In the genomic region with DNA sequence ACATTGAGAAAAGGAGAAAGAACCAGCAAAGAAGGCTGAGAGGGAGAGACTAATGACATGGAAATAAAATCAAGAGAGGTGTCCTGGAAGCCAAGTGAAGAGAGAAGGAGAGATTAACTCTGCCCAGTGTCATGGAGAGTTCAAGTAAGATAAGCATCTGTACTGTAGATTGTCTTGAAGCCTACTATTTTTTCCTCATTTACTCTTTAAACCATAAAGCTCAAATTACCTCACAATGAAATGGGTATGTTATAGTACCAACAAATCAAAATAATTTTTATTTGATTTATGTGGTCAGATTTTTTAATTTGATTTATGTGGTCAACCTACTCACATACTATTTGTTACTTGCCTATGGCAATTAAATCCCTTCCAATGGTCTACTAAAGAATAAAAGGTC, we compare ENCODE assay signal across 30 cellular contexts. TPM values are rescaled to one million over a fixed set of nuclear protein-coding genes. Genes with fewer than 3 reads are reported as not detected.
"Had no signal": no experiment of that assay in that cellular context is flagged by ENCODE, and none has a peak within 500 bp of the region (broad histone marks: within the 10 kb centered on the region; RNA-seq: fewer than 3 reads in every experiment).

No MANE protein-coding gene starts in this region.

- H3K27ac ChIP-seq: ascending aorta, breast epithelium, cardiac muscle cell, colonic mucosa, VCaP had no signal

- DNase-seq: activated CD4-positive, alpha-beta memory T cell treated with anti-CD3 and anti-CD28 coated beads, Interleukin-2, amount 10 ng/mL, durations not matched to agents 7 days and 5 days; activated CD4-positive, alpha-beta T cell treated with anti-CD3 and anti-CD28 coated beads for 1 hour; activated CD4-positive, alpha-beta T cell treated with anti-CD3 and anti-CD28 coated beads for 4 hours; activated CD4-positive, alpha-beta T cell treated with anti-CD3 and anti-CD28 coated beads, Interleukin-2, amount 10 ng/mL, durations not matched to agents 7 days and 5 days; activated CD4-positive, alpha-beta T cell treated with anti-CD3 and anti-CD28 coated beads, Interleukin-2, amount 50 U/mL, for 4 hours; activated CD8-positive, alpha-beta memory T cell treated with anti-CD3 and anti-CD28 coated beads, Interleukin-2, amount 50 U/mL, for 48 hours; activated gamma-delta T cell; activated naive CD4-positive, alpha-beta T cell; activated naive CD4-positive, alpha-beta T cell treated with anti-CD3 and anti-CD28 coated beads, Interleukin-2, amount 10 ng/mL, durations not matched to agents 7 days and 5 days; activated naive CD8-positive, alpha-beta T cell treated with anti-CD3 and anti-CD28 coated beads, Interleukin-2, amount 10 ng/mL, durations not matched to agents 7 days and 5 days; activated T-cell treated with anti-CD3 and anti-CD28 coated beads for 4 hours; activated T-cell treated with anti-CD3 and anti-CD28 coated beads, Interleukin-2, amount 50 U/mL, for 24 hours; activated T-cell treated with anti-CD3 and anti-CD28 coated beads, Interleukin-2, amount 50 U/mL, for 72 hours; central memory CD4-positive, alpha-beta T cell; cerebellar nuclear complex; colonic mucosa; effector CD8-positive, alpha-beta T cell; foreskin fibroblast; head of caudate nucleus; T-helper 17 cell; T1000 had no signal

- ATAC-seq: activated naive CD4-positive, alpha-beta T cell treated with anti-CD3 and anti-CD28 coated beads, Interleukin-2, amount 50 U/mL, for 72 hours; activated T-cell treated with anti-CD3 and anti-CD28 coated beads, Interleukin-2, amount 50 U/mL, for 72 hours; esophagus mucosa; T-helper 17 cell; WTC11 had no signal

- FAIRE-seq: endometrium, frontal cortex had no signal

- H3K4me3 ChIP-seq: ascending aorta, breast epithelium, cardiac muscle cell, colonic mucosa had no signal

- H3K27me3 ChIP-seq: ascending aorta, breast epithelium, cardiac muscle cell, colonic mucosa had no signal

- H3K36me3 ChIP-seq: ascending aorta, breast epithelium, cardiac muscle cell, colonic mucosa had no signal

- H3K4me1 ChIP-seq: ascending aorta, breast epithelium, colonic mucosa had no signal

- H3K9me3 ChIP-seq: ascending aorta, breast epithelium, colonic mucosa had no signal

RNA-seq across cellular contexts. Expression of a gene that starts 5.2 kb away (rescaled TPM):
- total RNA-seq: activated CD4-positive, alpha-beta memory T cell treated with anti-CD3 and anti-CD28 coated beads, Interleukin-2, amount 10 ng/mL, durations not matched to agents 7 days and 5 days; activated CD4-positive, alpha-beta T cell treated with anti-CD3 and anti-CD28 coated beads, Interleukin-2, amount 10 ng/mL, durations not matched to agents 7 days and 5 days; activated naive CD4-positive, alpha-beta T cell treated with anti-CD3 and anti-CD28 coated beads, Interleukin-2, amount 50 U/mL, for 72 hours; activated naive CD8-positive, alpha-beta T cell treated with anti-CD3 and anti-CD28 coated beads, Interleukin-2, amount 10 ng/mL, durations not matched to agents 7 days and 5 days; activated T-cell treated with anti-CD3 and anti-CD28 coated beads, Interleukin-2, amount 50 U/mL, for 72 hours; T-helper 17 cell had no signal
